1 cellular context compared by ENCODE assay signal in the genomic region with DNA sequence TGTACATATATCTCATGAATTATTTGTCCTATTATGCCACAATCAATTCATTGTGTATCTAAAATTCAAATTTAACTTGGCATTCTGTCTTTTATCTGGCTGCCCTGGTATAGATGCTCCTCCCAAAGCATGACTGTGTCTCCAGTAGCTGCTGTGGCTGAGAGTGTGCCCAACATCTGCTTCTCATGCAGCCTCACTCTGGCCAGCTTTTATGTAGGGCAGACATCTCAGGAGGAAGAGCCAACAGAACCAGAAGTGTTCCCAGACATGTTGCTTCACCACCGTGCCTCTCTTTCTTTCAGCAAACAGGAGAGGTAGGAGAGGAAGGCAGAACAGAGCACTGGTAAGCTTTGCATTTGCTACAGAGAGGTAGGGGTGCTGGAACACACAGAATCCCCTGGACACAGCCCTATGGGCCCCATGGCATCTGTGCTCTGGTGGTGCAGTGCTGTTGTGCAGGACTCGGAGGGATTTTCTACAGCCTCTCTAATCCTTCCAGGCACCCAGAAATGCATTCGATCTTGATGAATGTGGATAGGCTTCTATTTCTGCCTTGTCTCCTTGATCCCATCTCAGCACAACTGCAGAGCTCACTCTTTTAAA.
TF ChIP-seq lines count a peak whose summit lies in the region.

No MANE protein-coding gene starts in this region.

TF ChIP-seq in SK-N-SH, 30 proteins besides CTCF, POLR2A, EP300 and RAD21 (continued from another document):
- no peak for TF ChIP-seq SIN3A (IDR thresholded peaks at IDR 0.05; ENCODE audit: borderline replicate concordance, low read depth, low read length)
